In the genomic region with DNA sequence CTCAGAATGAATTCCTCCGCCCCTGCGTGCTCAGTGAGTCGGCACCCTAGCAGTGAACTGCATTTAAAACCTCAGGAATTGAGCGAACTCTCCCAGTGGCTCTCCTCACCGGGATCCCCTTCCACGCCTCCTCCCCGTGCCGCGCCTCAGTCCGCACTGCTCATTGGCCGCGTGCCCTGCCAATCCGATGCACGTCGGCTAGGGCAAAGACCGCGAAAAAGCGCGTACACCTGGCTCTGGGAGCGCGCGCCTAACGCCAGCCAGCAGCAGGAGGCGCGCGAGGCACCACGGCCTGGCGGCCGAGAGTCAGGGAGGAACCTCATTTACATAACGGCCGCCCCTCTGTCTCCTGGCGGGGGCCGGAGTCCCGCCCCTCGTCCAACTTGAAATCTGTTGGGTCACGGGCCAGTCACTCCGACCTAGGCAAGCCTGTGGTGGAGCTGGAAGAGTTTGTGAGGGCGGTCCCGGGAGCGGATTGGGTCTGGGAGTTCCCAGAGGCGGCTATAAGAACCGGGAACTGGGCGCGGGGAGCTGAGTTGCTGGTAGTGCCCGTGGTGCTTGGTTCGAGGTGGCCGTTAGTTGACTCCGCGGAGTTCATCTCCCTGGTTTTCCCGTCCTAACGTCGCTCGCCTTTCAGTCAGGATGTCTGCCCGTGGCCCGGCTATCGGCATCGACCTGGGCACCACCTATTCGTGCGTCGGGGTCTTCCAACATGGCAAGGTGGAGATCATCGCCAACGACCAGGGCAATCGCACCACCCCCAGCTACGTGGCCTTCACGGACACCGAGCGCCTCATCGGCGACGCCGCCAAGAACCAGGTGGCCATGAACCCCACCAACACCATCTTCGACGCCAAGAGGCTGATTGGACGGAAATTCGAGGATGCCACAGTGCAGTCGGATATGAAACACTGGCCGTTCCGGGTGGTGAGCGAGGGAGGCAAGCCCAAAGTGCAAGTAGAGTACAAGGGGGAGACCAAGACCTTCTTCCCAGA, we compare ENCODE assay signal across 8 cellular contexts. TPM values are rescaled to one million over a fixed set of nuclear protein-coding genes. Genes with fewer than 3 reads are reported as not detected.
DNase-seq lines count a peak whose midpoint lies in the region; ATAC-seq, FAIRE-seq and TF ChIP-seq lines count a peak whose summit lies in the region.

Gene HSPA2 (plus strand): TSS at position 534 of the 995 bp plus-strand sequence. CDS start 109 bp downstream, at position 643.

- DNase-seq in ELF-1 (ENCODE audit: low read depth, low spot score), result peak; percentile 100
- DNase-seq in GOT3 (lab: John Stamatoyannopoulos, UW), result peak; percentile 88
- peak; percentile 93 for DNase-seq in LoVo (ENCODE audit: low spot score)
- DNase-seq in SKM-1 (lab: John Stamatoyannopoulos, UW; ENCODE audit: unreplicated experiment), result peak; percentile 46
- DNase-seq in activated naive CD8-positive, alpha-beta T cell treated with anti-CD3 and anti-CD28 coated beads, Interleukin-2, amount 50 U/mL, for 16 hours (ENCODE audit: low read depth, low spot score), result peak; percentile 82
- DNase-seq in Right ventricle myocardium superior, result peak; percentile 99
- DNase-seq in pancreas, result peak; percentile 99 to 100 (median 100)
- DNase-seq in tibial artery, result peak; percentile 99 to 100

- peaks cover 0 to 14% (median 0%) of the 10 kb centered on the region in 3 donors for H3K4me1 ChIP-seq in pancreas
- peaks cover 0 to 33% (median 15%) of the 10 kb centered on the region in 4 donors for H3K4me1 ChIP-seq in tibial artery

- peak; percentile 97 for FAIRE-seq in pancreas (lab: Jason Lieb, UNC)

- no peaks in the 10 kb centered on the region for H3K27me3 ChIP-seq in pancreas
- no peaks in the 10 kb centered on the region for H3K27me3 ChIP-seq in tibial artery

- H3K36me3 ChIP-seq in pancreas (no peaks in the 10 kb centered on the region), tibial artery (no peaks in the 10 kb centered on the region)

- WGBS in pancreas, 2 donors, result 7 to 8% methylated on average over 79 of the region's 79 CpGs

- intact Hi-C loops in Right ventricle myocardium superior (cut with DNase I), result no loop called here
- intact Hi-C loops in pancreas (cut with DNase I), result no loop called here
- intact Hi-C loops in tibial artery (cut with DNase I; ENCODE audit: low total_unique reads), result loop anchor here (2.0 to 10.0 kb wide), 3 partner anchors 38 to 224 kb away; partner anchors contain the start of gene ZBTB25

- H3K27ac ChIP-seq in pancreas (peak within 1 kb of the TSS; percentile 70 to 86 (median 81)), tibial artery (peak within 1 kb of the TSS; percentile 80 to 85)

- peak; percentile 97 for ATAC-seq in Right ventricle myocardium superior (ENCODE audit: poor library complexity)
- ATAC-seq in pancreas, result peak; percentile 89 to 95 (median 91)

- TF ChIP-seq CTCF in pancreas (IDR thresholded peaks at IDR 0.05) (peak; percentile 46 to 71 (median 64)), tibial artery (IDR thresholded peaks at IDR 0.05) (peak; percentile 79 to 84)

- H3K9me3 ChIP-seq in pancreas, result no peaks in the 10 kb centered on the region
- no peaks in the 10 kb centered on the region for H3K9me3 ChIP-seq in tibial artery

- H3K4me3 ChIP-seq in pancreas (peak within 1 kb of the TSS; percentile 46 to 63 (median 60)), tibial artery (peak within 1 kb of the TSS; percentile 61 to 64)

RNA-seq across cellular contexts. Expression of gene HSPA2, which starts in this region (rescaled TPM):
- total RNA-seq in Right ventricle myocardium superior (14.1 TPM), pancreas (1 to 10 TPM; 4.3 to 7.2 (median 5.6) TPM)
- polyA plus RNA-seq in pancreas, result 1 to 10 TPM; 3.3 to 5.3 TPM

Comparison
In these comparisons a context has a peak if more than half of its experiments do, and no peak if none do; other contexts are left out.
1. Peak in every context shown above with its lines: DNase-seq, ATAC-seq, H3K4me3 ChIP-seq and H3K27ac ChIP-seq.
2. DNase-seq: peak in every context shown above with its lines; median percentile 100 in ELF-1; 100 in pancreas; 100 in tibial artery; 99 in Right ventricle myocardium superior; 93 in LoVo; 88 in GOT3; 82 in activated naive CD8-positive, alpha-beta T cell treated with anti-CD3 and anti-CD28 coated beads, Interleukin-2, amount 50 U/mL, for 16 hours; 46 in SKM-1.